In genomic region chr17:32483451-32484019, GRCh38 we compare ENCODE assay signal across 8 cellular contexts. TPM values are rescaled to one million over a fixed set of nuclear protein-coding genes. Genes with fewer than 3 reads are reported as not detected.
DNase-seq lines count a peak whose midpoint lies in the region; ATAC-seq lines count a peak whose summit lies in the region.

No MANE protein-coding gene starts in this region.

- peaks cover 15 to 29% of the 10 kb centered on the region in 2 donors for H3K4me1 Mint-ChIP-seq in stimulated activated naive B cell treated with anti-CD40 and anti-IgM and Interleukin-4, amounts not matched to agents 10 μg/mL and 1 μg/mL and 100 μg/mL, for 72 hours

- no peak overlapping the region for H3K4me3 ChIP-seq in SK-N-MC

- H3K9me3 ChIP-seq in SK-N-MC (ENCODE audit: low read depth, low read length) = no peaks in the 10 kb centered on the region

- H3K27ac Mint-ChIP-seq in stimulated activated naive B cell treated with anti-CD40 and anti-IgM and Interleukin-4, amounts not matched to agents 10 μg/mL and 1 μg/mL and 100 μg/mL, for 72 hours = no peak overlapping the region

- no peaks in the 10 kb centered on the region for H3K27me3 Mint-ChIP-seq in stimulated activated naive B cell treated with anti-CD40 and anti-IgM and Interleukin-4, amounts not matched to agents 10 μg/mL and 1 μg/mL and 100 μg/mL, for 72 hours

- no peak overlapping the region for H3K4me3 Mint-ChIP-seq in stimulated activated naive B cell treated with anti-CD40 and anti-IgM and Interleukin-4, amounts not matched to agents 10 μg/mL and 1 μg/mL and 100 μg/mL, for 72 hours

- peaks cover 19 to 34% of the 10 kb centered on the region in 2 donors for H3K36me3 Mint-ChIP-seq in stimulated activated naive B cell treated with anti-CD40 and anti-IgM and Interleukin-4, amounts not matched to agents 10 μg/mL and 1 μg/mL and 100 μg/mL, for 72 hours

- DNase-seq in activated effector memory CD4-positive, alpha-beta T cell treated with Interleukin-2 at 50 U/mL for 16 hours = peak; percentile 31
- no peak for DNase-seq in activated effector memory CD4-positive, alpha-beta T cell treated with anti-CD3 and anti-CD28 coated beads, Interleukin-2, amount 50 U/mL, for 16 hours
- peak; percentile 77 for DNase-seq in NCI-H1092 (lab: John Stamatoyannopoulos, UW)
- DNase-seq in SK-N-MC (ENCODE audit: low read depth, low spot score) = peak; percentile 61
- DNase-seq in dermis blood vessel endothelial cell = peak; percentile 87
- DNase-seq in kidney tubule cell (ENCODE audit: low spot score) = peak; percentile 66
- DNase-seq in stimulated activated naive B cell treated with anti-CD40 and anti-IgM and Interleukin-4, amounts not matched to agents 10 μg/mL and 1 μg/mL and 100 μg/mL, for 72 hours = no peak
- DNase-seq in stimulated activated CD4-positive, alpha-beta T cell treated with anti-CD3 and anti-CD28 coated beads, Interleukin-4, amount 100 ng/mL, for 1 hour = no peak

- peaks cover 51% of the 10 kb centered on the region for H3K36me3 ChIP-seq in SK-N-MC (ENCODE audit: insufficient read depth, low read length)

- no peak overlapping the region for H3K9ac ChIP-seq in SK-N-MC (ENCODE audit: insufficient read length)

- peak overlapping the region; percentile 48 for H3K27ac ChIP-seq in SK-N-MC

- peak; percentile 46 to 51 for ATAC-seq in stimulated activated naive B cell treated with anti-CD40 and anti-IgM and Interleukin-4, amounts not matched to agents 10 μg/mL and 1 μg/mL and 100 μg/mL, for 72 hours (replicated peaks)

- H3K9me3 Mint-ChIP-seq in stimulated activated naive B cell treated with anti-CD40 and anti-IgM and Interleukin-4, amounts not matched to agents 10 μg/mL and 1 μg/mL and 100 μg/mL, for 72 hours = no peaks in the 10 kb centered on the region

RNA-seq across cellular contexts. Expression of gene CDK5R1, which starts 3.3 kb away (rescaled TPM):
- 1.4 and 1.9 TPM in 2 replicates for total RNA-seq in dermis blood vessel endothelial cell

RNA-seq across cellular contexts. Expression of gene PSMD11, which starts 39.2 kb away (rescaled TPM):
- total RNA-seq in dermis blood vessel endothelial cell = 130 and 152 TPM in 2 replicates

Comparison
In these comparisons a context has a peak if more than half of its experiments do, and no peak if none do; other contexts are left out.
1. DNase-seq: peak in activated effector memory CD4-positive, alpha-beta T cell treated with Interleukin-2 at 50 U/mL for 16 hours (single experiment), NCI-H1092 (single experiment), SK-N-MC (single experiment), dermis blood vessel endothelial cell (single experiment) and kidney tubule cell (single experiment); none in activated effector memory CD4-positive, alpha-beta T cell treated with anti-CD3 and anti-CD28 coated beads, Interleukin-2, amount 50 U/mL, for 16 hours (single experiment), stimulated activated naive B cell treated with anti-CD40 and anti-IgM and Interleukin-4, amounts not matched to agents 10 μg/mL and 1 μg/mL and 100 μg/mL, for 72 hours (single experiment) and stimulated activated CD4-positive, alpha-beta T cell treated with anti-CD3 and anti-CD28 coated beads, Interleukin-4, amount 100 ng/mL, for 1 hour (single experiment).